ENCODE assay signal across 8 cellular contexts in genomic region chr2:135709992-135710391, GRCh38. TPM values are rescaled to one million over a fixed set of nuclear protein-coding genes. Genes with fewer than 3 reads are reported as not detected.
DNase-seq lines count a peak whose midpoint lies in the region; ATAC-seq, FAIRE-seq and TF ChIP-seq lines count a peak whose summit lies in the region.

No MANE protein-coding gene starts in this region.

- peak; percentile 55 for FAIRE-seq in colon (lab: Jason Lieb, UNC)

- H3K27me3 Mint-ChIP-seq in CD14-positive monocyte (ENCODE audit: low read depth in 3 of 3) = no peaks in the 10 kb centered on the region
- no peaks in the 10 kb centered on the region for H3K27me3 Mint-ChIP-seq in activated CD4-positive, alpha-beta T cell treated with anti-CD3 and anti-CD28 coated beads, Interleukin-2, amount 10 ng/mL, durations not matched to agents 24 days and 14 days

- peaks cover 0 to 3% (median 0%) of the 10 kb centered on the region in 7 donors for H3K9me3 Mint-ChIP-seq in CD14-positive monocyte
- no peaks in the 10 kb centered on the region for H3K9me3 Mint-ChIP-seq in activated CD4-positive, alpha-beta T cell treated with anti-CD3 and anti-CD28 coated beads, Interleukin-2, amount 10 ng/mL, durations not matched to agents 24 days and 14 days

- H3K27ac Mint-ChIP-seq in CD14-positive monocyte = no peak overlapping the region
- no peak overlapping the region for H3K27ac Mint-ChIP-seq in activated CD4-positive, alpha-beta T cell treated with anti-CD3 and anti-CD28 coated beads, Interleukin-2, amount 10 ng/mL, durations not matched to agents 24 days and 14 days

- H3K4me3 Mint-ChIP-seq in CD14-positive monocyte = no peak overlapping the region
- no peak overlapping the region for H3K4me3 Mint-ChIP-seq in activated CD4-positive, alpha-beta T cell treated with anti-CD3 and anti-CD28 coated beads, Interleukin-2, amount 10 ng/mL, durations not matched to agents 24 days and 14 days

- H3K4me1 Mint-ChIP-seq in CD14-positive monocyte = no peaks in the 10 kb centered on the region
- peaks cover 2% of the 10 kb centered on the region for H3K4me1 Mint-ChIP-seq in activated CD4-positive, alpha-beta T cell treated with anti-CD3 and anti-CD28 coated beads, Interleukin-2, amount 10 ng/mL, durations not matched to agents 24 days and 14 days

- peak; percentile 54 for DNase-seq in CD14-positive monocyte (ENCODE audit: low spot score)
- peak; percentile 48 for DNase-seq in NCI-H146 (lab: John Stamatoyannopoulos, UW)
- DNase-seq in activated CD4-positive, alpha-beta T cell treated with anti-CD3 and anti-CD28 coated beads, Interleukin-2, amount 10 ng/mL, durations not matched to agents 24 days and 14 days = peak; percentile 91
- DNase-seq in lower leg skin (ENCODE audit: low spot score in 2 of 2) = peak; percentile 40 to 91
- DNase-seq in stimulated activated CD8-positive, alpha-beta memory T cell treated with anti-CD3 and anti-CD28 coated beads, Interleukin-12 subunit alpha, Interleukin-12 subunit beta, amount 100 ng/mL, for 1 hour (ENCODE audit: low read depth) = peak; percentile 65
- no peak for DNase-seq in DMS153 (lab: John Stamatoyannopoulos, UW)

- H3K36me3 Mint-ChIP-seq in CD14-positive monocyte = peaks cover 16 to 34% of the 10 kb centered on the region in 2 donors
- H3K36me3 Mint-ChIP-seq in activated CD4-positive, alpha-beta T cell treated with anti-CD3 and anti-CD28 coated beads, Interleukin-2, amount 10 ng/mL, durations not matched to agents 24 days and 14 days (ENCODE audit: low read depth) = peaks cover 16% of the 10 kb centered on the region

- intact Hi-C loops in CD14-positive monocyte (cut with micrococcal nuclease) (loop anchor here (5.0 to 10.0 kb wide), 2 partner anchors 703 to 705 kb away; no protein-coding TSS in a partner anchor), lower leg skin (cut with DNase I; ENCODE audit: low total_unique reads) (loop anchor here (5.0 kb wide), 1 partner anchor 708 kb away; no protein-coding TSS in a partner anchor)
- intact Hi-C loops in activated CD4-positive, alpha-beta T cell treated with anti-CD3 and anti-CD28 coated beads, Interleukin-2, amount 10 ng/mL, durations not matched to agents 24 days and 14 days (cut with micrococcal nuclease) = loop anchor here (1.0 kb wide), 3 partner anchors 178 to 706 kb away; no protein-coding TSS in a partner anchor

- peak; percentile 96 for TF ChIP-seq CTCF in CD14-positive monocyte (IDR thresholded peaks at IDR 0.05)
- peak in 1 of 3 donors; percentile 87 for TF ChIP-seq CTCF in lower leg skin (IDR thresholded peaks at IDR 0.05)

- peak; percentile 62 for ATAC-seq in GM19463 (IDR thresholded peaks at IDR 0.05; ENCODE audit: unreplicated experiment)

- H3K4me3 ChIP-seq in lower leg skin (ENCODE audit: low read depth, poor library complexity, severe bottlenecking) = no peak overlapping the region

- TF ChIP-seq POLR2A in lower leg skin (IDR thresholded peaks at IDR 0.05) = no peak

- 58 to 67% methylated on average over 6 of the region's 6 CpGs for whole genome bisulfite sequencing in lower leg skin, 2 donors

RNA-seq across cellular contexts. Expression of gene UBXN4, which starts 31.7 kb away (rescaled TPM):
- polyA plus RNA-seq in CD14-positive monocyte = 100 to 1,000 TPM in 1 of 2 donors, 10 to 100 TPM in 1; 74.2 to 107 TPM
- 116 and 127 TPM in 2 replicates for total RNA-seq in activated CD4-positive, alpha-beta T cell treated with anti-CD3 and anti-CD28 coated beads, Interleukin-2, amount 10 ng/mL, durations not matched to agents 24 days and 14 days
- 10 to 100 TPM; 55.1 to 68.0 (median 58.0) TPM for total RNA-seq in lower leg skin
